1 cellular context compared by ENCODE assay signal in genomic region chr4:4472344-4472958, GRCh38.
TF ChIP-seq lines count a peak whose summit lies in the region.

No MANE protein-coding gene starts in this region.

TF ChIP-seq in K562, 482 proteins besides CTCF, POLR2A, EP300 and RAD21 (continued from another document):
- no peak for TF ChIP-seq ARID3A (IDR thresholded peaks at IDR 0.05; ENCODE audit: borderline replicate concordance, low read depth, low read length)
- TF ChIP-seq MGA (IDR thresholded peaks at IDR 0.05) = no peak
- TF ChIP-seq NRF1 (conservative IDR thresholded peaks at IDR 0.05 in 1 of 2, IDR thresholded peaks at IDR 0.05 in 1 of 2) = no peak
- TF ChIP-seq ZHX1 (conservative IDR thresholded peaks at IDR 0.05; ENCODE audit: low read length) = no peak
